In the genomic region with DNA sequence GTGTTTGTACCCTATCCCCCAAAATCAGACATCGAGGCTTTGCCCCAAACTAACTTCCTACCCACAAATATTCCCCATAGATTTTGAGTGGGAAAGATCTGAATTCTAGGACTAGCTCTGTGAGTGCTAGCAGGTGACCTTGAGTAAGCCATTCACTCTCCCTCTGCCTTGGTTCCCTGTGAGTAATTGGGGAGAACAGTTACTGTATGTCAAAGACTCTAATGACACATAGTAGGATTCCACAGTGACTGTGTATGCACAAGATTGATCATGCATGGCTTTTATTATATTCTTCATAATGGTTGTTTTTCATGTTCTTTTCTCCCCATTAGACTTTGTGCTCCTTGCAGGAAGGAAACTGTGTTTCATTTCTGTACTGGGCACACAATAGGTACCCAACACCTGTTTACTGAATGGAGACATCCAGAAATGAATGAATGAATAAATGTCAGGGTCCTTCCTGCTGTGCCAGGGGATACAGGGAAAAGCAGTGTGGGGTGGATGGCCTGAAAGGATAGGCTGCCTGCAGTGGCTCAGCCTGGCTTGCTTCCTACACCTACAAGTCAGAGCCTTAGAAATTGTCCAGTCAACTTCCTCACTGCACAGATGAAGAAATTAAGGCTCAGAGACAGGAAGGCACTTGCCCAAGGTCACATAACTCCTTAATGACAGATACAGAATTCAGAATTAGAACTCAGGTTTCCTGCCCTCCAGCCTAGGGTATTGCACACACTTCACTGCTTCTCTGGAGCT, we compare ENCODE assay signal across 13 cellular contexts. TPM values are rescaled to one million over a fixed set of nuclear protein-coding genes. Genes with fewer than 3 reads are reported as not detected.
A peak's percentile ranks its signal among the peaks of the same experiment; 100 is the strongest.
DNase-seq lines count a peak whose midpoint lies in the region; TF ChIP-seq lines count a peak whose summit lies in the region.
"Had no signal": no experiment of that assay in that cellular context is flagged by ENCODE, and none has a peak within 500 bp of the region (broad histone marks: within the 10 kb centered on the region; RNA-seq: fewer than 3 reads in every experiment).

No MANE protein-coding gene starts in this region.

- H3K9me3 Mint-ChIP-seq in activated CD4-positive, alpha-beta T cell treated with anti-CD3 and anti-CD28 coated beads, Interleukin-2, amount 10 ng/mL, durations not matched to agents 24 days and 14 days = no peaks in the 10 kb centered on the region
- no peaks in the 10 kb centered on the region for H3K9me3 Mint-ChIP-seq in neural crest cell

- intact Hi-C loops in activated CD4-positive, alpha-beta T cell treated with anti-CD3 and anti-CD28 coated beads, Interleukin-2, amount 10 ng/mL, durations not matched to agents 24 days and 14 days (cut with micrococcal nuclease) = loop anchor here (2.0 kb wide), 2 partner anchors 117 to 187 kb away; a partner anchor contains a TSS
- intact Hi-C loops in dorsolateral prefrontal cortex (cut with DNase I) = loop anchor here (2.0 to 5.0 kb wide), 4 partner anchors 35 to 118 kb away; a partner anchor contains a TSS

- H3K36me3 ChIP-seq in effector memory CD4-positive, alpha-beta T cell (ENCODE audit: control insufficient read depth, insufficient read depth, low read length) = no peaks in the 10 kb centered on the region
- H3K36me3 ChIP-seq: adrenal gland had no signal

- peaks cover 3% of the 10 kb centered on the region for H3K36me3 Mint-ChIP-seq in activated CD4-positive, alpha-beta T cell treated with anti-CD3 and anti-CD28 coated beads, Interleukin-2, amount 10 ng/mL, durations not matched to agents 24 days and 14 days (ENCODE audit: low read depth)
- peaks cover 2% of the 10 kb centered on the region for H3K36me3 Mint-ChIP-seq in neural crest cell (ENCODE audit: low read depth)

- peaks cover 9% of the 10 kb centered on the region for H3K4me1 ChIP-seq in effector memory CD4-positive, alpha-beta T cell (ENCODE audit: control insufficient read depth, insufficient read depth, low read length, poor library complexity, severe bottlenecking)

- no peak overlapping the region for H3K27ac Mint-ChIP-seq in activated CD4-positive, alpha-beta T cell treated with anti-CD3 and anti-CD28 coated beads, Interleukin-2, amount 10 ng/mL, durations not matched to agents 24 days and 14 days
- no peak overlapping the region for H3K27ac Mint-ChIP-seq in neural crest cell (ENCODE audit: unreplicated experiment)

- peak; percentile 62 for DNase-seq in activated CD4-positive, alpha-beta T cell treated with anti-CD3 and anti-CD28 coated beads, Interleukin-2, amount 10 ng/mL, durations not matched to agents 24 days and 14 days
- no peak for DNase-seq in activated CD4-positive, alpha-beta T cell treated with anti-CD3 and anti-CD28 coated beads, Interleukin-2, amount 50 U/mL, for 4 hours
- DNase-seq in NCI-H69 (lab: John Stamatoyannopoulos, UW) = peak; percentile 41
- DNase-seq in dorsolateral prefrontal cortex = no peak
- no peak for DNase-seq in neural crest cell (ENCODE audit: low read depth, low spot score)
- DNase-seq in GM20000 (ENCODE audit: low spot score) = no peak
- DNase-seq in midbrain (lab: John Stamatoyannopoulos, UW) = no peak
- no peak for DNase-seq in effector memory CD4-positive, alpha-beta T cell
- DNase-seq: NCI-H1417 treated with DMSO at 0.1 percent for 48 hours, NCI-H774 had no signal

- no peaks in the 10 kb centered on the region for H3K9me3 ChIP-seq in effector memory CD4-positive, alpha-beta T cell (ENCODE audit: control insufficient read depth, low read length)
- H3K9me3 ChIP-seq: adrenal gland had no signal

- TF ChIP-seq CTCF in dorsolateral prefrontal cortex (IDR thresholded peaks at IDR 0.05 in 54 of 56, conservative IDR thresholded peaks at IDR 0.05 in 2 of 56; ENCODE audit: low read depth in 1 of 56, partially characterized antibody in 56 of 56) (no peak), neural crest cell (conservative IDR thresholded peaks at IDR 0.05) (no peak), GM20000 (IDR thresholded peaks at IDR 0.05; ENCODE audit: extremely low read depth, missing control alignments) (no peak)

- H3K27me3 ChIP-seq in dorsolateral prefrontal cortex = peaks cover 0 to 27% (median 0%) of the 10 kb centered on the region in 45 donors
- peaks cover 27% of the 10 kb centered on the region for H3K27me3 ChIP-seq in effector memory CD4-positive, alpha-beta T cell (replicated peaks; ENCODE audit: control insufficient read depth, insufficient read depth, low read length, poor library complexity, severe bottlenecking)

- peaks cover 50% of the 10 kb centered on the region for H3K27me3 Mint-ChIP-seq in activated CD4-positive, alpha-beta T cell treated with anti-CD3 and anti-CD28 coated beads, Interleukin-2, amount 10 ng/mL, durations not matched to agents 24 days and 14 days
- H3K27me3 Mint-ChIP-seq in neural crest cell (ENCODE audit: low read depth) = peaks cover 22% of the 10 kb centered on the region

- H3K27ac ChIP-seq in dorsolateral prefrontal cortex = peak overlapping the region in 30 of 59 donors; percentile 1 to 96 (median 61)
- H3K27ac ChIP-seq in effector memory CD4-positive, alpha-beta T cell (ENCODE audit: insufficient read depth, low read length, poor library complexity, severe bottlenecking) = no peak overlapping the region
- H3K27ac ChIP-seq: adrenal gland, parathyroid adenoma had no signal

- H3K4me1 Mint-ChIP-seq in activated CD4-positive, alpha-beta T cell treated with anti-CD3 and anti-CD28 coated beads, Interleukin-2, amount 10 ng/mL, durations not matched to agents 24 days and 14 days = peaks cover 31% of the 10 kb centered on the region
- peaks cover 65% of the 10 kb centered on the region for H3K4me1 Mint-ChIP-seq in neural crest cell

- peak overlapping the region in 21 of 59 donors; percentile 26 to 70 (median 59) for H3K4me3 ChIP-seq in dorsolateral prefrontal cortex
- no peak overlapping the region for H3K4me3 ChIP-seq in effector memory CD4-positive, alpha-beta T cell (ENCODE audit: insufficient read depth, low read depth, low read length, poor library complexity, severe bottlenecking)

- H3K4me3 Mint-ChIP-seq in activated CD4-positive, alpha-beta T cell treated with anti-CD3 and anti-CD28 coated beads, Interleukin-2, amount 10 ng/mL, durations not matched to agents 24 days and 14 days = peak overlapping the region; percentile 77
- H3K4me3 Mint-ChIP-seq in neural crest cell = peak overlapping the region; percentile 89

RNA-seq across cellular contexts. Expression of a gene that starts 0.9 kb away (rescaled TPM):
- 0.07 TPM in 1 of 2 replicates, not detected in the other for total RNA-seq in activated CD4-positive, alpha-beta T cell treated with anti-CD3 and anti-CD28 coated beads, Interleukin-2, amount 10 ng/mL, durations not matched to agents 24 days and 14 days
- total RNA-seq in dorsolateral prefrontal cortex (100 to 1,000 TPM in 60 of 120 experiments, 10 to 100 TPM in 60; 28.3 to 159 (median 100) TPM), neural crest cell (19.0 and 21.2 TPM in 2 replicates)
- total RNA-seq: left lobe of liver had no signal

RNA-seq across cellular contexts. Expression of a gene that starts 4.0 kb away (rescaled TPM):
- total RNA-seq in activated CD4-positive, alpha-beta T cell treated with anti-CD3 and anti-CD28 coated beads, Interleukin-2, amount 10 ng/mL, durations not matched to agents 24 days and 14 days = 27.6 and 28.2 TPM in 2 replicates
- total RNA-seq in dorsolateral prefrontal cortex = 10 to 100 TPM in 13 of 120 experiments, 1 to 10 TPM in 107; 2.9 to 14.4 (median 7.5) TPM
- 16.1 and 20.2 TPM in 2 replicates for total RNA-seq in neural crest cell

RNA-seq across cellular contexts. Expression of a gene that starts 12.0 kb away (rescaled TPM):
- 25.3 and 28.0 TPM in 2 replicates for total RNA-seq in activated CD4-positive, alpha-beta T cell treated with anti-CD3 and anti-CD28 coated beads, Interleukin-2, amount 10 ng/mL, durations not matched to agents 24 days and 14 days
- 10 to 100 TPM in 119 of 120 experiments, 1 to 10 TPM in 1; 9.6 to 55.6 (median 23.9) TPM for total RNA-seq in dorsolateral prefrontal cortex
- total RNA-seq in neural crest cell = 70.5 and 77.7 TPM in 2 replicates

RNA-seq across cellular contexts. Expression of a gene that starts 22.4 kb away (rescaled TPM):
- 2,450 and 2,479 TPM in 2 replicates for total RNA-seq in activated CD4-positive, alpha-beta T cell treated with anti-CD3 and anti-CD28 coated beads, Interleukin-2, amount 10 ng/mL, durations not matched to agents 24 days and 14 days
- total RNA-seq in dorsolateral prefrontal cortex (1,000 to 10,000 TPM in 53 of 120 experiments, 100 to 1,000 TPM in 67; 482 to 1,543 (median 963) TPM), neural crest cell (1,508 and 1,541 TPM in 2 replicates)

RNA-seq across cellular contexts. Expression of a gene that starts 43.8 kb away (rescaled TPM):
- total RNA-seq in activated CD4-positive, alpha-beta T cell treated with anti-CD3 and anti-CD28 coated beads, Interleukin-2, amount 10 ng/mL, durations not matched to agents 24 days and 14 days = 22.4 and 23.7 TPM in 2 replicates
- total RNA-seq in dorsolateral prefrontal cortex (10 to 100 TPM; 11.9 to 24.4 (median 16.4) TPM), neural crest cell (32.1 and 33.6 TPM in 2 replicates)

Comparison
In these comparisons a context has a peak if more than half of its experiments do, and no peak if none do; other contexts are left out.
1. DNase-seq: peak in activated CD4-positive, alpha-beta T cell treated with anti-CD3 and anti-CD28 coated beads, Interleukin-2, amount 10 ng/mL, durations not matched to agents 24 days and 14 days (single experiment) and NCI-H69 (single experiment); none in activated CD4-positive, alpha-beta T cell treated with anti-CD3 and anti-CD28 coated beads, Interleukin-2, amount 50 U/mL, for 4 hours (0 of 2), dorsolateral prefrontal cortex (0 of 10), neural crest cell (single experiment), GM20000 (single experiment), midbrain (single experiment) and effector memory CD4-positive, alpha-beta T cell (0 of 3).
2. RNA of a gene that starts 0.9 kb away (total RNA-seq): 28.3 to 159 TPM in dorsolateral prefrontal cortex and 19.0 to 21.2 TPM in neural crest cell; 0.07 TPM in activated CD4-positive, alpha-beta T cell treated with anti-CD3 and anti-CD28 coated beads, Interleukin-2, amount 10 ng/mL, durations not matched to agents 24 days and 14 days; every median in the first group is over 10 times any median in the second.